ENCODE assay signal across 23 cellular contexts in genomic region chr17:51059781-51060180, GRCh38.
A peak's percentile ranks its signal among the peaks of the same experiment; 100 is the strongest.
DNase-seq lines count a peak whose midpoint lies in the region; ATAC-seq and TF ChIP-seq lines count a peak whose summit lies in the region.
"Had no signal": no experiment of that assay in that cellular context is flagged by ENCODE, and none has a peak within 500 bp of the region (broad histone marks: within the 10 kb centered on the region; RNA-seq: fewer than 3 reads in every experiment).

No MANE protein-coding gene starts in this region.

- H3K27me3 Mint-ChIP-seq in HFFc6 (ENCODE audit: insufficient read depth), result no peaks in the 10 kb centered on the region
- H3K27me3 Mint-ChIP-seq in activated T-cell treated with anti-CD3 and anti-CD28 coated beads, Interleukin-2, amount 50 U/mL, for 24 hours, result no peaks in the 10 kb centered on the region
- H3K27me3 Mint-ChIP-seq: stimulated activated naive B cell treated with anti-CD40 and anti-IgM and Interleukin-4, amounts not matched to agents 10 μg/mL and 1 μg/mL and 100 μg/mL, for 72 hours had no signal

- DNase-seq in AG08395 (ENCODE audit: low spot score) (peak; percentile 39), HFFc6 (peak; percentile 50), cardiac fibroblast (ENCODE audit: low read depth in 2 of 2) (peak; percentile 23 to 66), non-pigmented ciliary epithelial cell (ENCODE audit: low read depth) (peak; percentile 49), globus pallidus (ENCODE audit: low spot score) (no peak), UCSD-AML1 (lab: John Stamatoyannopoulos, UW; ENCODE audit: unreplicated experiment) (no peak), psoas muscle (no peak)
- no peak for DNase-seq in activated T-cell treated with anti-CD3 and anti-CD28 coated beads, Interleukin-2, amount 50 U/mL, for 24 hours
- DNase-seq: activated CD8-positive, alpha-beta memory T cell treated with anti-CD3 and anti-CD28 coated beads for 24 hours; caudate nucleus; COR-L47; esophagus squamous epithelium; H7; hippocampal formation; KG1; NCI-H1092 treated with DMSO at 0.1 percent for 48 hours; NCI-H526 treated with DMSO at 0.1 percent for 48 hours; nephron progenitor cell; stimulated activated CD4-positive, alpha-beta T cell treated with anti-CD3 and anti-CD28 coated beads, Interleukin-15, amount 100 ng/mL, for 24 hours; stimulated activated naive B cell treated with anti-CD40 and anti-IgM and Interleukin-4, amounts not matched to agents 10 μg/mL and 1 μg/mL and 100 μg/mL, for 72 hours; upper lobe of left lung had no signal

- H3K4me3 Mint-ChIP-seq in HFFc6, result peak overlapping the region; percentile 43
- no peak overlapping the region for H3K4me3 Mint-ChIP-seq in activated T-cell treated with anti-CD3 and anti-CD28 coated beads, Interleukin-2, amount 50 U/mL, for 24 hours
- H3K4me3 Mint-ChIP-seq: activated T-helper 1 cell treated with anti-CD3 and anti-CD28 coated beads, Interleukin-12 subunit alpha, Interleukin-12 subunit beta, Interleukin-2, Interleukin-4 antibody, amounts not matched to agents 30 ng/mL and 10 ng/mL and 1 ng/mL, durations not matched to agents 14 hours and 24 hours and 36 hours; nephron progenitor cell; stimulated activated naive B cell treated with anti-CD40 and anti-IgM and Interleukin-4, amounts not matched to agents 10 μg/mL and 1 μg/mL and 100 μg/mL, for 72 hours; T-helper 2 cell treated with Interferon-gamma antibody and Interleukin-4, amounts not matched to agents 5 μg/mL and 100 μg/mL, for 36 hours had no signal

- ATAC-seq in psoas muscle, result no peak
- ATAC-seq: stimulated activated naive B cell treated with anti-CD40 and anti-IgM and Interleukin-4, amounts not matched to agents 10 μg/mL and 1 μg/mL and 100 μg/mL, for 72 hours had no signal

- intact Hi-C loops in psoas muscle (cut with DNase I), result loop anchor here (5.0 to 10.0 kb wide), 3 partner anchors 43 to 57 kb away; no protein-coding TSS in a partner anchor

- H3K27me3 ChIP-seq in psoas muscle (ENCODE audit: insufficient read depth in 3 of 3, low read length in 2 of 3), result no peaks in the 10 kb centered on the region
- H3K27me3 ChIP-seq: esophagus squamous epithelium, upper lobe of left lung had no signal

- H3K27ac ChIP-seq in psoas muscle, result no peak overlapping the region
- H3K27ac ChIP-seq: esophagus squamous epithelium, upper lobe of left lung had no signal

- H3K27ac Mint-ChIP-seq in HFFc6, result peak overlapping the region; percentile 71
- no peak overlapping the region for H3K27ac Mint-ChIP-seq in activated T-cell treated with anti-CD3 and anti-CD28 coated beads, Interleukin-2, amount 50 U/mL, for 24 hours
- H3K27ac Mint-ChIP-seq: activated T-helper 1 cell treated with anti-CD3 and anti-CD28 coated beads, Interleukin-12 subunit alpha, Interleukin-12 subunit beta, Interleukin-2, Interleukin-4 antibody, amounts not matched to agents 30 ng/mL and 10 ng/mL and 1 ng/mL, durations not matched to agents 14 hours and 24 hours and 36 hours; nephron progenitor cell; stimulated activated naive B cell treated with anti-CD40 and anti-IgM and Interleukin-4, amounts not matched to agents 10 μg/mL and 1 μg/mL and 100 μg/mL, for 72 hours; T-helper 2 cell treated with Interferon-gamma antibody and Interleukin-4, amounts not matched to agents 5 μg/mL and 100 μg/mL, for 36 hours had no signal

- no peak overlapping the region for H3K4me3 ChIP-seq in cardiac fibroblast (replicated peaks in 1 of 2; ENCODE audit: low read depth in 2 of 2, low read length in 2 of 2)
- H3K4me3 ChIP-seq in psoas muscle, result no peak overlapping the region
- H3K4me3 ChIP-seq: esophagus squamous epithelium, upper lobe of left lung had no signal

- peaks cover 39% of the 10 kb centered on the region for H3K4me1 ChIP-seq in psoas muscle

- no peaks in the 10 kb centered on the region for H3K9me3 ChIP-seq in psoas muscle
- H3K9me3 ChIP-seq: esophagus squamous epithelium, upper lobe of left lung had no signal

- WGBS in psoas muscle, 3 donors, result 83 to 94% (median 88%) methylated on average over 2 of the region's 2 CpGs

- H3K9me3 Mint-ChIP-seq in HFFc6, result no peaks in the 10 kb centered on the region
- no peaks in the 10 kb centered on the region for H3K9me3 Mint-ChIP-seq in activated T-cell treated with anti-CD3 and anti-CD28 coated beads, Interleukin-2, amount 50 U/mL, for 24 hours
- H3K9me3 Mint-ChIP-seq: activated T-helper 1 cell treated with anti-CD3 and anti-CD28 coated beads, Interleukin-12 subunit alpha, Interleukin-12 subunit beta, Interleukin-2, Interleukin-4 antibody, amounts not matched to agents 30 ng/mL and 10 ng/mL and 1 ng/mL, durations not matched to agents 14 hours and 24 hours and 36 hours; nephron progenitor cell; stimulated activated naive B cell treated with anti-CD40 and anti-IgM and Interleukin-4, amounts not matched to agents 10 μg/mL and 1 μg/mL and 100 μg/mL, for 72 hours; T-helper 2 cell treated with Interferon-gamma antibody and Interleukin-4, amounts not matched to agents 5 μg/mL and 100 μg/mL, for 36 hours had no signal

- TF ChIP-seq CTCF in HFFc6 (IDR thresholded peaks at IDR 0.05), result no peak
- no peak for TF ChIP-seq CTCF in cardiac fibroblast (IDR thresholded peaks at IDR 0.05; ENCODE audit: low read depth, low read length)
- TF ChIP-seq CTCF in psoas muscle (IDR thresholded peaks at IDR 0.05), result no peak

- peaks cover 55% of the 10 kb centered on the region for H3K4me1 Mint-ChIP-seq in HFFc6 (ENCODE audit: low read depth)
- H3K4me1 Mint-ChIP-seq in activated T-cell treated with anti-CD3 and anti-CD28 coated beads, Interleukin-2, amount 50 U/mL, for 24 hours (ENCODE audit: low read depth), result peaks cover 22% of the 10 kb centered on the region

- no peaks in the 10 kb centered on the region for H3K36me3 ChIP-seq in psoas muscle (ENCODE audit: insufficient read depth in 1 of 2, low read depth in 1 of 2)
- H3K36me3 ChIP-seq: upper lobe of left lung had no signal

- H3K36me3 Mint-ChIP-seq in HFFc6 (ENCODE audit: low read depth), result peaks cover 7% of the 10 kb centered on the region
- peaks cover 8% of the 10 kb centered on the region for H3K36me3 Mint-ChIP-seq in activated T-cell treated with anti-CD3 and anti-CD28 coated beads, Interleukin-2, amount 50 U/mL, for 24 hours (ENCODE audit: low read depth)

Comparison
In these comparisons a context has a peak if more than half of its experiments do, and no peak if none do; other contexts are left out.
1. DNase-seq: peak in AG08395 (single experiment), HFFc6 (single experiment), cardiac fibroblast (2 of 2) and non-pigmented ciliary epithelial cell (single experiment); none in globus pallidus (single experiment), UCSD-AML1 (single experiment), psoas muscle (0 of 2) and activated T-cell treated with anti-CD3 and anti-CD28 coated beads, Interleukin-2, amount 50 U/mL, for 24 hours (single experiment).